8 cellular contexts compared by ENCODE assay signal in the genomic region with DNA sequence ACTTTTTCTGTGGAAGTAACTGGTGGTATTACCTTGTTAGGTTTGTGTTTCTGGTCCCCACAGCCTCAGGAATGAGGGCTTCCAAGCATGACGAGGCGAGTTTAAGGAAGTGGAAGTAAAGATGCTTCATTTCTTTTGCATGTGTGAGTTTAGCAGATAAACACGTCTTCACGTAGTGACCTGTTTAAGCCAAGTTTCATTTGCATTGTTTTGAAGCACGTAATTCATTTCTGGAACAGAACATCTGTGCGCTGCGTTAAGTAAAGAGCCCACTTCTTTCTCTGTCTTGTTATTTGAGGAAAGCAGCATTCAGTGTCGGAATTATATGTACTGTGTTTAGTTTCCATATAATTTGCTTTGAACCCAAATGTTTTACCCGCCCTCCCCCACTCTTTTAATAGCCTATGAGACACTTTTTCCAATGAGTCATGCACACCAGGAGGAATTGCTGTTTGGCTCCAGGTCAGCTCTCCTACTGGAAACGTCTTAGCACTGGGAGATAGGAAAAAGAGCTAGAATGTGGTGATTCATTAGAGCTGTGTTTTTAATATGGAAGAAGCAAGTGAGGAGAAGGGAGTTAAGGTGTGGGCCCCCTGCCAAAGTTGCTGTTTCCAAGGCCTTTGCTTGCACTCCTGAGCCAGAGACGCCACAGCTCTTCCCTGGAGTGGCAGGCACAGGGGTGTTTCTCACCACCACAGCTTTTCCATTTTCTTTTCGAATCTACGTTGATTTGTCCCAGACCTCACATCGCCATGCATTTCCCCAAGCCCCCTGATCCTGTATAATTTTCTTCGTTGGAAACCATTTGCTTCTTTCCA. TPM values are rescaled to one million over a fixed set of nuclear protein-coding genes. Genes with fewer than 3 reads are reported as not detected.
DNase-seq lines count a peak whose midpoint lies in the region; ATAC-seq, FAIRE-seq and TF ChIP-seq lines count a peak whose summit lies in the region.

No MANE protein-coding gene starts in this region.

- intact Hi-C loops in kidney (cut with DNase I) (no loop called here), testis (cut with DNase I; ENCODE audit: low total_unique reads) (no loop called here)

- peaks cover 7% of the 10 kb centered on the region for H3K9me3 Mint-ChIP-seq in activated naive CD8-positive, alpha-beta T cell treated with anti-CD3 and anti-CD28 coated beads for 36 hours

- H3K36me3 ChIP-seq in kidney (ENCODE audit: control insufficient read depth in 1 of 2, insufficient read depth in 2 of 2, low read length in 2 of 2) (no peaks in the 10 kb centered on the region), testis (ENCODE audit: low read depth, missing control alignments) (no peaks in the 10 kb centered on the region)

- TF ChIP-seq CTCF in GM12864 (IDR thresholded peaks at IDR 0.05; ENCODE audit: low read depth, low read length, missing control alignments) (no peak), astrocyte of the spinal cord (IDR thresholded peaks at IDR 0.05; ENCODE audit: low read depth, low read length) (no peak), kidney (IDR thresholded peaks at IDR 0.05; ENCODE audit: borderline replicate concordance, extremely low read depth, insufficient read depth) (no peak), testis (IDR thresholded peaks at IDR 0.05) (no peak)

- peak; percentile 69 for ATAC-seq in HG03432 (IDR thresholded peaks at IDR 0.05; ENCODE audit: unreplicated experiment)

- no peak overlapping the region for H3K9ac ChIP-seq in kidney (ENCODE audit: low read length in 2 of 2)

- H3K27me3 Mint-ChIP-seq in activated naive CD8-positive, alpha-beta T cell treated with anti-CD3 and anti-CD28 coated beads for 36 hours = peaks cover 9% of the 10 kb centered on the region

- in situ Hi-C loops in astrocyte of the spinal cord (cut with HindIII; ENCODE audit: low sequenced_read_pairs) = no loop called here

- no peak for TF ChIP-seq POLR2A in testis (IDR thresholded peaks at IDR 0.05)

- H3K27ac Mint-ChIP-seq in activated naive CD8-positive, alpha-beta T cell treated with anti-CD3 and anti-CD28 coated beads for 36 hours = no peak overlapping the region

- DNase-seq in GM12864 (ENCODE audit: low read depth) (peak; percentile 18), astrocyte of the spinal cord (ENCODE audit: low read depth, low spot score) (peak; percentile 99), kidney (peak; percentile 92), testis (peak; percentile 67), OCI-M2 (lab: John Stamatoyannopoulos, UW; ENCODE audit: unreplicated experiment) (no peak), NCI-H187 (lab: John Stamatoyannopoulos, UW) (no peak)
- DNase-seq in activated naive CD8-positive, alpha-beta T cell treated with anti-CD3 and anti-CD28 coated beads for 36 hours = no peak

- H3K27ac ChIP-seq in kidney (ENCODE audit: low read depth in 2 of 2, low read length in 2 of 2) = peak overlapping the region; percentile 3 to 71
- H3K27ac ChIP-seq in testis = peak overlapping the region; percentile 5 to 78

- H3K4me3 ChIP-seq in GM12864 (ENCODE audit: low read depth, low read length) (no peak overlapping the region), astrocyte of the spinal cord (ENCODE audit: low read depth, low read length) (peak overlapping the region; percentile 14), kidney (ENCODE audit: low read length in 2 of 2) (no peak overlapping the region), testis (no peak overlapping the region)

- H3K4me1 Mint-ChIP-seq in activated naive CD8-positive, alpha-beta T cell treated with anti-CD3 and anti-CD28 coated beads for 36 hours = peaks cover 4% of the 10 kb centered on the region

- peaks cover 0 to 9% of the 10 kb centered on the region in 2 donors for H3K9me3 ChIP-seq in kidney (ENCODE audit: control insufficient read depth in 1 of 2, low read length in 2 of 2)
- H3K9me3 ChIP-seq in testis = no peaks in the 10 kb centered on the region

- H3K4me1 ChIP-seq in kidney (ENCODE audit: control insufficient read depth in 1 of 2, insufficient read depth in 1 of 2, low read depth in 1 of 2, low read length in 2 of 2) = peaks cover 0 to 8% of the 10 kb centered on the region in 2 donors
- H3K4me1 ChIP-seq in testis = peaks cover 6% of the 10 kb centered on the region

- WGBS in testis, 2 donors = 45 to 46% methylated on average over 15 of the region's 15 CpGs

- no peak overlapping the region for H3K4me3 Mint-ChIP-seq in activated naive CD8-positive, alpha-beta T cell treated with anti-CD3 and anti-CD28 coated beads for 36 hours

- H3K27me3 ChIP-seq in testis = no peaks in the 10 kb centered on the region

- no peaks in the 10 kb centered on the region for H3K36me3 Mint-ChIP-seq in activated naive CD8-positive, alpha-beta T cell treated with anti-CD3 and anti-CD28 coated beads for 36 hours

- FAIRE-seq in kidney (lab: Jason Lieb, UNC) = no peak

RNA-seq across cellular contexts. Expression of a gene that starts 36.8 kb away (rescaled TPM):
- 1.2 TPM for total RNA-seq in kidney
- polyA plus RNA-seq in kidney (ENCODE audit: insufficient read depth, low read depth, low replicate concordance) = 0.34 TPM
- 1 to 10 TPM; 4.9 to 5.3 TPM for total RNA-seq in testis
- 21.3 TPM for polyA plus RNA-seq in testis (ENCODE audit: insufficient read depth, low read depth, low replicate concordance)
- total RNA-seq in activated naive CD8-positive, alpha-beta T cell treated with anti-CD3 and anti-CD28 coated beads for 36 hours = not detected

Comparison
In these comparisons a context has a peak if more than half of its experiments do, and no peak if none do; other contexts are left out.
1. DNase-seq: peak in GM12864 (single experiment), astrocyte of the spinal cord (single experiment), kidney (single experiment) and testis (single experiment); none in activated naive CD8-positive, alpha-beta T cell treated with anti-CD3 and anti-CD28 coated beads for 36 hours (single experiment), OCI-M2 (single experiment) and NCI-H187 (0 of 2).